ENCODE assay signal across 20 cellular contexts in genomic region chr3:46447535-46447934, GRCh38. TPM values are rescaled to one million over a fixed set of nuclear protein-coding genes. Genes with fewer than 3 reads are reported as not detected.
"Had no signal": no experiment of that assay in that cellular context is flagged by ENCODE, and none has a peak within 500 bp of the region (broad histone marks: within the 10 kb centered on the region; RNA-seq: fewer than 3 reads in every experiment).

No MANE protein-coding gene starts in this region.

- DNase-seq: activated CD4-positive, alpha-beta T cell treated with anti-CD3 and anti-CD28 coated beads, Interleukin-2, amount 50 U/mL, for 48 hours; activated CD4-positive, CD25-positive, alpha-beta regulatory T cell treated with anti-CD3 and anti-CD28 coated beads, Interleukin-2, amount 50 U/mL, for 72 hours; activated CD8-positive, alpha-beta memory T cell treated with anti-CD3 and anti-CD28 coated beads, Interleukin-2, amount 10 ng/mL, durations not matched to agents 7 days and 5 days; activated effector memory CD4-positive, alpha-beta T cell treated with anti-CD3 and anti-CD28 coated beads, Interleukin-2, amount 50 U/mL, for 16 hours; activated naive CD8-positive, alpha-beta T cell treated with anti-CD3 and anti-CD28 coated beads, Interleukin-2, amount 10 ng/mL, durations not matched to agents 7 days and 5 days; activated T-cell treated with anti-CD3 and anti-CD28 coated beads, Interleukin-2, amount 50 U/mL, for 24 hours; anterior cingulate cortex; right lobe of liver; spleen; stimulated activated CD4-positive, alpha-beta T cell treated with anti-CD3 and anti-CD28 coated beads, Interleukin-1b, Interleukin-23, amount 100 ng/mL, for 48 hours; T-helper 2 cell; tibial artery had no signal

- H3K27ac Mint-ChIP-seq: activated CD8-positive, alpha-beta memory T cell treated with anti-CD3 and anti-CD28 coated beads, Interleukin-2, amount 10 ng/mL, durations not matched to agents 7 days and 5 days; activated naive CD8-positive, alpha-beta T cell treated with anti-CD3 and anti-CD28 coated beads, Interleukin-2, amount 10 ng/mL, durations not matched to agents 7 days and 5 days; activated T-cell treated with anti-CD3 and anti-CD28 coated beads, Interleukin-2, amount 50 U/mL, for 24 hours; memory B cell; natural killer cell treated with Interleukin-12 subunit alpha and Interleukin-12 subunit beta and Interleukin-15 and Interleukin-18, amount 100 ng/mL, for 72 hours; stimulated activated memory B cell treated with anti-CD40 and anti-IgM and Interleukin-4, amounts not matched to agents 10 μg/mL and 1 μg/mL and 100 μg/mL, for 72 hours had no signal

- H3K4me3 Mint-ChIP-seq: activated CD8-positive, alpha-beta memory T cell treated with anti-CD3 and anti-CD28 coated beads, Interleukin-2, amount 10 ng/mL, durations not matched to agents 7 days and 5 days; activated naive CD8-positive, alpha-beta T cell treated with anti-CD3 and anti-CD28 coated beads, Interleukin-2, amount 10 ng/mL, durations not matched to agents 7 days and 5 days; activated T-cell treated with anti-CD3 and anti-CD28 coated beads, Interleukin-2, amount 50 U/mL, for 24 hours; memory B cell; natural killer cell treated with Interleukin-12 subunit alpha and Interleukin-12 subunit beta and Interleukin-15 and Interleukin-18, amount 100 ng/mL, for 72 hours; stimulated activated memory B cell treated with anti-CD40 and anti-IgM and Interleukin-4, amounts not matched to agents 10 μg/mL and 1 μg/mL and 100 μg/mL, for 72 hours had no signal

- H3K36me3 Mint-ChIP-seq: activated CD8-positive, alpha-beta memory T cell treated with anti-CD3 and anti-CD28 coated beads, Interleukin-2, amount 10 ng/mL, durations not matched to agents 7 days and 5 days; activated naive CD8-positive, alpha-beta T cell treated with anti-CD3 and anti-CD28 coated beads, Interleukin-2, amount 10 ng/mL, durations not matched to agents 7 days and 5 days; memory B cell; natural killer cell treated with Interleukin-12 subunit alpha and Interleukin-12 subunit beta and Interleukin-15 and Interleukin-18, amount 100 ng/mL, for 72 hours; stimulated activated memory B cell treated with anti-CD40 and anti-IgM and Interleukin-4, amounts not matched to agents 10 μg/mL and 1 μg/mL and 100 μg/mL, for 72 hours had no signal

- ATAC-seq: activated CD8-positive, alpha-beta memory T cell treated with anti-CD3 and anti-CD28 coated beads, Interleukin-2, amount 10 ng/mL, durations not matched to agents 7 days and 5 days; esophagus mucosa; left lobe of liver; right lobe of liver; stimulated activated memory B cell treated with anti-CD40 and anti-IgM and Interleukin-4, amounts not matched to agents 10 μg/mL and 1 μg/mL and 100 μg/mL, for 72 hours had no signal

- H3K9me3 Mint-ChIP-seq: activated naive CD8-positive, alpha-beta T cell treated with anti-CD3 and anti-CD28 coated beads, Interleukin-2, amount 10 ng/mL, durations not matched to agents 7 days and 5 days; activated T-cell treated with anti-CD3 and anti-CD28 coated beads, Interleukin-2, amount 50 U/mL, for 24 hours; memory B cell; natural killer cell treated with Interleukin-12 subunit alpha and Interleukin-12 subunit beta and Interleukin-15 and Interleukin-18, amount 100 ng/mL, for 72 hours; stimulated activated memory B cell treated with anti-CD40 and anti-IgM and Interleukin-4, amounts not matched to agents 10 μg/mL and 1 μg/mL and 100 μg/mL, for 72 hours had no signal

RNA-seq across cellular contexts. Expression of gene LTF, which starts 17.2 kb away (rescaled TPM):
- total RNA-seq: activated CD8-positive, alpha-beta memory T cell treated with anti-CD3 and anti-CD28 coated beads, Interleukin-2, amount 10 ng/mL, durations not matched to agents 7 days and 5 days; activated naive CD8-positive, alpha-beta T cell treated with anti-CD3 and anti-CD28 coated beads, Interleukin-2, amount 10 ng/mL, durations not matched to agents 7 days and 5 days; chondrocyte had no signal

RNA-seq across cellular contexts. Expression of gene CCRL2, which starts 40.5 kb away (rescaled TPM):
- total RNA-seq: chondrocyte had no signal

RNA-seq across cellular contexts. Expression of gene RTP3, which starts 50.2 kb away (rescaled TPM):
- total RNA-seq: activated CD8-positive, alpha-beta memory T cell treated with anti-CD3 and anti-CD28 coated beads, Interleukin-2, amount 10 ng/mL, durations not matched to agents 7 days and 5 days; activated naive CD8-positive, alpha-beta T cell treated with anti-CD3 and anti-CD28 coated beads, Interleukin-2, amount 10 ng/mL, durations not matched to agents 7 days and 5 days; chondrocyte; esophagus mucosa; mucosa of gallbladder; natural killer cell treated with Interleukin-12 subunit alpha and Interleukin-12 subunit beta and Interleukin-15 and Interleukin-18, amount 100 ng/mL, for 72 hours; omental fat pad; spleen had no signal
